Comparison of ENCODE assay signal across 8 cellular contexts in the genomic region with DNA sequence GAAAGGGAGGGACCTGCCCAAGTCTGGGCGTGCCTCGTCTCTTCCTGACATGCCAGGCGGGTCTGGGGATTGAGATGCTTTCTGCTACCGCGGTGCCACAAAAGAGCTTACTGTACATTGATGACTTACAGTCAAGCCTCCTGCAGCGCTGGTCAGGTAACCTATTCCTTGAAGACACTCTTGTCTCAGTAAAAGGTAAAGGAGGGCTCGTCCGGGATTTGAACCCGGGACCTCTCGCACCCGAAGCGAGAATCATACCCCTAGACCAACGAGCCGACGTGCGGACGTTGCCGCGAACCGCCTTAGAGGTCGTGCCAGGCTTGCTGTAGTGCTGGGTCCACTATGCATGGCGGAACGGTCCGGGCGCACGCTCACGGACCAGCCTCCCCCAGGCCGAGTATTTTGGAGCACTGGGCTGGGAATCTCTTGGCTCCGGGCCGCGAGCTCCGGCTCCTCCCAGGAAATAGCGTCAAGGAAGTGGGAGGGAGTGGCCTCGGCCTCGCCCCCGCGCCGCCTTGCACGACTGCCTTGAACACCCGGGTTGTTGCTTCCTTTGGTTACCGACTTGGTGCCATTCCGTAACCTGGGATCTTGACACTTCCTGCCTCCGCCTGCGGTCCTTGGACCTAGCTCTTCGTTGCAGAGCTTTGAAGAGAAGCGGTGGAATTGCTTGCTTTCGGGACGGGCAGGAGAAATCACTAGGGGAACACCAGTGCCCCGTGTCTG. TPM values are rescaled to one million over a fixed set of nuclear protein-coding genes. Genes with fewer than 3 reads are reported as not detected.
DNase-seq lines count a peak whose midpoint lies in the region; ATAC-seq and TF ChIP-seq lines count a peak whose summit lies in the region.

No MANE protein-coding gene starts in this region.

- H3F3A ChIP-seq in neural cell (ENCODE audit: insufficient read depth, low read length, poor library complexity, severe bottlenecking) = peaks cover 10% of the 10 kb centered on the region

- H3K4me2 ChIP-seq in DND-41 (ENCODE audit: insufficient read depth, low read length) = peak overlapping the region; percentile 76
- H3K4me2 ChIP-seq in Karpas-422 (ENCODE audit: low read depth, low read length, poor library complexity, severe bottlenecking) = peak overlapping the region; percentile 89
- H3K4me2 ChIP-seq in neural cell (ENCODE audit: low read length) = peak overlapping the region; percentile 86

- peak; percentile 64 for ATAC-seq in DND-41 (ENCODE audit: insufficient read depth, low read depth)
- peak; percentile 29 for ATAC-seq in GM21737 (IDR thresholded peaks at IDR 0.05; ENCODE audit: unreplicated experiment)
- peak; percentile 47 for ATAC-seq in RWPE2 (ENCODE audit: low read depth)

- H3K36me3 ChIP-seq in DND-41 (ENCODE audit: insufficient read depth, low read length) (peaks cover 9% of the 10 kb centered on the region), Karpas-422 (ENCODE audit: insufficient read depth, low read length) (peaks cover 4% of the 10 kb centered on the region; the same call in 1 of the 2 replicates), RWPE2 (ENCODE audit: low read depth) (peaks cover 6% of the 10 kb centered on the region), neural cell (ENCODE audit: insufficient read depth, low read length) (peaks cover 6% of the 10 kb centered on the region)

- H3K27me3 ChIP-seq in DND-41 (ENCODE audit: insufficient read depth, low read length, poor library complexity) = no peaks in the 10 kb centered on the region
- no peaks in the 10 kb centered on the region for H3K27me3 ChIP-seq in Karpas-422 (ENCODE audit: low read length)
- H3K27me3 ChIP-seq in RWPE2 (ENCODE audit: insufficient read depth, poor library complexity, severe bottlenecking) = no peaks in the 10 kb centered on the region
- no peaks in the 10 kb centered on the region for H3K27me3 ChIP-seq in neural cell (ENCODE audit: insufficient read depth, low read depth, low read length)

- H3K9me3 ChIP-seq in DND-41 (ENCODE audit: insufficient read depth, low read length, severe bottlenecking) = no peaks in the 10 kb centered on the region
- H3K9me3 ChIP-seq in Karpas-422 (ENCODE audit: low read length) = no peaks in the 10 kb centered on the region
- H3K9me3 ChIP-seq in RWPE2 (ENCODE audit: severe bottlenecking) = no peaks in the 10 kb centered on the region
- H3K9me3 ChIP-seq in neural cell (ENCODE audit: low read length) = no peaks in the 10 kb centered on the region

- peaks cover 62% of the 10 kb centered on the region for H3K4me1 Mint-ChIP-seq in stimulated activated naive CD8-positive, alpha-beta T cell treated with anti-CD3 and anti-CD28 coated beads, Interleukin-15, Interleukin-2, amounts not matched to agents 100 ng/mL and 50 ng/mL, for 24 hours (ENCODE audit: low read depth)

- H3K27ac ChIP-seq in DND-41 (ENCODE audit: low read length) = peak overlapping the region; percentile 98
- H3K27ac ChIP-seq in Karpas-422 (ENCODE audit: low read length) = peak overlapping the region; percentile 92
- H3K27ac ChIP-seq in RWPE2 (ENCODE audit: poor library complexity, severe bottlenecking) = peak overlapping the region; percentile 88
- H3K27ac ChIP-seq in neural cell (ENCODE audit: low read length) = peak overlapping the region; percentile 97

- peaks cover 13% of the 10 kb centered on the region for H3K27me3 Mint-ChIP-seq in stimulated activated naive CD8-positive, alpha-beta T cell treated with anti-CD3 and anti-CD28 coated beads, Interleukin-15, Interleukin-2, amounts not matched to agents 100 ng/mL and 50 ng/mL, for 24 hours

- DNase-seq in DND-41 (peak; percentile 94), Karpas-422 (peak; percentile 95), RWPE2 (ENCODE audit: low spot score) (peak; percentile 93), fibroblast of the conjunctiva (ENCODE audit: low read depth) (peak; percentile 96)
- DNase-seq in activated effector memory CD4-positive, alpha-beta T cell treated with Interleukin-2 at 50 U/mL for 16 hours = peak; percentile 82

- TF ChIP-seq EP300 in neural cell (conservative IDR thresholded peaks at IDR 0.05; ENCODE audit: poor library complexity, severe bottlenecking) = no peak

- H4K20me1 ChIP-seq in DND-41 (ENCODE audit: insufficient read depth, low read length) = no peaks in the 10 kb centered on the region
- no peaks in the 10 kb centered on the region for H4K20me1 ChIP-seq in Karpas-422 (ENCODE audit: insufficient read depth, low read depth, low read length)
- H4K20me1 ChIP-seq in neural cell (ENCODE audit: insufficient read depth) = no peaks in the 10 kb centered on the region

- no peaks in the 10 kb centered on the region for H3K9me3 Mint-ChIP-seq in stimulated activated naive CD8-positive, alpha-beta T cell treated with anti-CD3 and anti-CD28 coated beads, Interleukin-15, Interleukin-2, amounts not matched to agents 100 ng/mL and 50 ng/mL, for 24 hours

- H3K9me2 ChIP-seq in Karpas-422 (replicated peaks; ENCODE audit: insufficient read depth, low read length) (no peaks in the 10 kb centered on the region), neural cell (ENCODE audit: insufficient read depth, low read length) (no peaks in the 10 kb centered on the region)

- TF ChIP-seq CTCF in DND-41 (IDR thresholded peaks at IDR 0.05; ENCODE audit: borderline replicate concordance, extremely low read depth, low read length, poor library complexity, severe bottlenecking) = no peak
- no peak for TF ChIP-seq CTCF in RWPE2 (IDR thresholded peaks at IDR 0.05; ENCODE audit: poor library complexity, severe bottlenecking)
- peak; percentile 52 for TF ChIP-seq CTCF in neural cell (IDR thresholded peaks at IDR 0.05; ENCODE audit: poor library complexity, severe bottlenecking)

- no peaks in the 10 kb centered on the region; the same call in 1 of the 2 replicates for H3K79me2 ChIP-seq in DND-41 (ENCODE audit: insufficient read depth, low read length)
- H3K79me2 ChIP-seq in Karpas-422 (ENCODE audit: low read length) = no peaks in the 10 kb centered on the region
- no peaks in the 10 kb centered on the region for H3K79me2 ChIP-seq in neural cell (replicated peaks; ENCODE audit: insufficient read depth, low read length)

- peaks cover 32% of the 10 kb centered on the region for H3K4me1 ChIP-seq in DND-41 (ENCODE audit: insufficient read depth, low read length)
- H3K4me1 ChIP-seq in Karpas-422 (ENCODE audit: low read length) = peaks cover 26% of the 10 kb centered on the region
- H3K4me1 ChIP-seq in RWPE2 (ENCODE audit: insufficient read depth, poor library complexity, severe bottlenecking) = peaks cover 5% of the 10 kb centered on the region

- H3K4me3 Mint-ChIP-seq in stimulated activated naive CD8-positive, alpha-beta T cell treated with anti-CD3 and anti-CD28 coated beads, Interleukin-15, Interleukin-2, amounts not matched to agents 100 ng/mL and 50 ng/mL, for 24 hours = peak overlapping the region; percentile 97

- peak overlapping the region; percentile 84 for H2AFZ ChIP-seq in DND-41 (ENCODE audit: low read depth, low read length)
- peak overlapping the region; percentile 78; the same call in 1 of the 2 replicates for H2AFZ ChIP-seq in Karpas-422 (ENCODE audit: low read length)
- H2AFZ ChIP-seq in neural cell (ENCODE audit: low read depth, low read length) = peak overlapping the region; percentile 79

- H3K4me3 ChIP-seq in DND-41 (ENCODE audit: low read depth in 1 of 2, low read length in 2 of 2) (peak overlapping the region; percentile 32 to 81), Karpas-422 (ENCODE audit: low read length) (peak overlapping the region; percentile 79), RWPE2 (ENCODE audit: severe bottlenecking) (peak overlapping the region; percentile 54), neural cell (ENCODE audit: low read length) (peak overlapping the region; percentile 99)

- peak overlapping the region; percentile 99 for H3K27ac Mint-ChIP-seq in stimulated activated naive CD8-positive, alpha-beta T cell treated with anti-CD3 and anti-CD28 coated beads, Interleukin-15, Interleukin-2, amounts not matched to agents 100 ng/mL and 50 ng/mL, for 24 hours

- H3K9ac ChIP-seq in DND-41 (ENCODE audit: low read depth, low read length) (peak overlapping the region; percentile 89), Karpas-422 (ENCODE audit: low read length) (peak overlapping the region; percentile 100), neural cell (ENCODE audit: low read length) (peak overlapping the region; percentile 83)

- TF ChIP-seq RAD21 in neural cell (conservative IDR thresholded peaks at IDR 0.05) = peak; percentile 32

- H3K36me3 Mint-ChIP-seq in stimulated activated naive CD8-positive, alpha-beta T cell treated with anti-CD3 and anti-CD28 coated beads, Interleukin-15, Interleukin-2, amounts not matched to agents 100 ng/mL and 50 ng/mL, for 24 hours (ENCODE audit: low read depth) = peaks cover 29% of the 10 kb centered on the region

RNA-seq across cellular contexts. Expression of gene AURKB, which starts 12.4 kb away (rescaled TPM):
- total RNA-seq in Karpas-422 (2014; rRNA removed; shearing (Covaris generic); ENCODE audit: low replicate concordance) = 71.0 and 82.4 TPM in 2 replicates
- 0.84 and 4.8 TPM in 2 replicates for polyA plus RNA-seq in neural cell
- 0.97 and 2.9 TPM in 2 replicates for polyA minus RNA-seq in neural cell

RNA-seq across cellular contexts. Expression of gene CTC1, which starts 25.1 kb away (rescaled TPM):
- 16.4 and 19.7 TPM in 2 replicates for total RNA-seq in Karpas-422 (2014; rRNA removed; shearing (Covaris generic); ENCODE audit: low replicate concordance)
- polyA plus RNA-seq in neural cell = 11.9 and 16.5 TPM in 2 replicates
- 17.0 and 22.0 TPM in 2 replicates for polyA minus RNA-seq in neural cell

RNA-seq across cellular contexts. Expression of gene PFAS, which starts 26.3 kb away (rescaled TPM):
- total RNA-seq in Karpas-422 (2014; rRNA removed; shearing (Covaris generic); ENCODE audit: low replicate concordance) = 39.9 and 129 TPM in 2 replicates
- 11.0 and 11.7 TPM in 2 replicates for polyA plus RNA-seq in neural cell
- 13.3 and 27.5 TPM in 2 replicates for polyA minus RNA-seq in neural cell

RNA-seq across cellular contexts. Expression of gene BORCS6, which starts 32.8 kb away (rescaled TPM):
- 10.3 and 34.4 TPM in 2 replicates for total RNA-seq in Karpas-422 (2014; rRNA removed; shearing (Covaris generic); ENCODE audit: low replicate concordance)
- 12.1 and 13.7 TPM in 2 replicates for polyA plus RNA-seq in neural cell
- 12.0 and 14.6 TPM in 2 replicates for polyA minus RNA-seq in neural cell

RNA-seq across cellular contexts. Expression of gene TMEM107, which starts 46.6 kb away (rescaled TPM):
- 70.7 and 134 TPM in 2 replicates for total RNA-seq in Karpas-422 (2014; rRNA removed; shearing (Covaris generic); ENCODE audit: low replicate concordance)
- polyA plus RNA-seq in neural cell = 23.3 and 31.7 TPM in 2 replicates
- polyA minus RNA-seq in neural cell = 46.0 and 56.4 TPM in 2 replicates

Comparison
In these comparisons a context has a peak if more than half of its experiments do, and no peak if none do; other contexts are left out.
1. Peak in every context shown above with its lines: DNase-seq, ATAC-seq, H3K4me3 ChIP-seq and H3K27ac ChIP-seq.